19 cellular contexts compared by ENCODE assay signal in the genomic region with DNA sequence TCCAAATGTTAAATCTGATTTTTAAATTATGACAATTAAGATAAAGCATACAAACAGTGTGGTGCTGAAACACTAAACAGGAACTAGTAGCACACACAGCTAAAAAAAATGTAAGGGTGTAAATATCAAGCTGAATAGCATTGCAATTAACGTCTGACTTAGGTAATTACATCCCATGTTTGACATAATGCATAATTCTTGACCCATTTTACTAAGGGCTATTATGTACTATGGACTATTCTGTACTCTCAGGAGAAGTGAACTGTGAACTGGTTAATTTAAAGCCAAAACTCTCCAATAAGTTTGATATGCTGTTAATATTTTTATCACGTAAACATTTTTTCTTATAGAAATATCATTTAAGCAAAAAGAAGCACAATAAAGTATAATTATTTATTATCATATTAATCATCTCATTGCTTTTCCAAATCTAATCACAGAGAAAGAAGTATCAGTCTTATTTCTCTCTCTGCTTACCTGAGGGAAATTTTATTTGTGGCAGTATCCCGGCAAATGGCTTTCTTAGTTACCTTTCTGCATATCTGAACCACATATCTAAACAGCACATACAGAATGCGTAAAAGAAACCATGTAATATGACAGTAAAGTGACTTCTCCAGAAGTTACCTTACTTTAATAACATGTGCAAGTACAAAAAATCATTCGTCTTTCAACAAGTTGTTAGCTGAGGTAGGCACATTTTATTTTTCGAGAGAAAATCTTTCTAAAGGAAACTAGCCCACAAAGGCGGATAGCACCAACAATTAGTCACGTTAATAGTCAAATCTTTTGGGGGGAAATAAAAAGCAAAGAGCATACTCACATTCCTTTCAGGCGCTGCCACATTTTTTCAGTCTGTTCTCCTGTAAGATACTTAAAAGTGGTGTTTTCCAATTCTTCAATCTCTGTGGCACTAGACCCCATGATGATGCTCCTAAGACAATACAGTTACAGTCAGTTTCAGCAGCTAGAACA.
A peak's percentile ranks its signal among the peaks of the same experiment; 100 is the strongest.
DNase-seq lines count a peak whose midpoint lies in the region; ATAC-seq and TF ChIP-seq lines count a peak whose summit lies in the region.
"Had no signal": no experiment of that assay in that cellular context is flagged by ENCODE, and none has a peak within 500 bp of the region (broad histone marks: within the 10 kb centered on the region; RNA-seq: fewer than 3 reads in every experiment).

No MANE protein-coding gene starts in this region.

- no peaks in the 10 kb centered on the region for H3K9me2 ChIP-seq in neural cell (ENCODE audit: insufficient read depth, low read length)

- no peak overlapping the region for H2AFZ ChIP-seq in neural cell (ENCODE audit: low read depth, low read length)

- H3K4me3 Mint-ChIP-seq in brain, result peak overlapping the region in 4 of 5 experiments; percentile 81 to 89 (median 86)
- H3K4me3 Mint-ChIP-seq: activated CD8-positive, alpha-beta T cell treated with anti-CD3 and anti-CD28 coated beads for 36 hours; activated T-cell treated with anti-CD3 and anti-CD28 coated beads, Interleukin-2, amount 50 U/mL, for 24 hours; CD8-positive, alpha-beta T cell; dendritic cell treated with granulocyte-macrophage colony-stimulating factor and Interleukin-4, amounts not matched to agents 40 ng/mL and 50 ng/mL, for 4 days; stimulated activated naive CD8-positive, alpha-beta T cell treated with anti-CD3 and anti-CD28 coated beads, Interleukin-15, amount 100 ng/mL, for 72 hours; T-helper 1 cell treated with Interleukin-12 subunit alpha and Interleukin-12 subunit beta and Interleukin-4 antibody, amounts not matched to agents 30 μg/mL and 1 μg/mL, for 36 hours had no signal

- intact Hi-C loops in thyroid gland (cut with DNase I), result no loop called here

- no peak for TF ChIP-seq EP300 in neural cell (conservative IDR thresholded peaks at IDR 0.05; ENCODE audit: poor library complexity, severe bottlenecking)

- no peaks in the 10 kb centered on the region for H4K20me1 ChIP-seq in BLaER1 treated with 17β-estradiol and CSF1 and Interleukin-3, amounts not matched to agents 10 nM and 100 nM
- H4K20me1 ChIP-seq in neural cell (ENCODE audit: insufficient read depth), result no peaks in the 10 kb centered on the region

- H3K27ac Mint-ChIP-seq in brain, result peak overlapping the region; percentile 89 to 97 (median 91)
- H3K27ac Mint-ChIP-seq: activated CD8-positive, alpha-beta T cell treated with anti-CD3 and anti-CD28 coated beads for 36 hours; activated naive CD4-positive, alpha-beta T cell treated with anti-CD3 and anti-CD28 coated beads, Interleukin-2, amount 50 U/mL, for 72 hours; activated T-cell treated with anti-CD3 and anti-CD28 coated beads, Interleukin-2, amount 50 U/mL, for 24 hours; CD8-positive, alpha-beta T cell; dendritic cell treated with granulocyte-macrophage colony-stimulating factor and Interleukin-4, amounts not matched to agents 40 ng/mL and 50 ng/mL, for 4 days; stimulated activated naive CD8-positive, alpha-beta T cell treated with anti-CD3 and anti-CD28 coated beads, Interleukin-15, amount 100 ng/mL, for 72 hours; T-helper 1 cell treated with Interleukin-12 subunit alpha and Interleukin-12 subunit beta and Interleukin-4 antibody, amounts not matched to agents 30 μg/mL and 1 μg/mL, for 36 hours had no signal

- no peaks in the 10 kb centered on the region for H3F3A ChIP-seq in neural cell (ENCODE audit: insufficient read depth, low read length, poor library complexity, severe bottlenecking)

- DNase-seq in NCI-H1417 treated with DMSO at 0.1 percent for 48 hours (lab: John Stamatoyannopoulos, UW) (peak; percentile 42), thyroid gland (no peak)
- DNase-seq: activated CD8-positive, alpha-beta T cell treated with anti-CD3 and anti-CD28 coated beads for 36 hours; activated T-cell treated with anti-CD3 and anti-CD28 coated beads, Interleukin-2, amount 50 U/mL, for 24 hours; body of pancreas; CD8-positive, alpha-beta T cell; left lung; stimulated activated CD4-positive, alpha-beta T cell treated with anti-CD3 and anti-CD28 coated beads, Interleukin-1b, Interleukin-23, amount 100 ng/mL, for 48 hours; stimulated activated naive CD8-positive, alpha-beta T cell treated with anti-CD3 and anti-CD28 coated beads, Interleukin-15, amount 100 ng/mL, for 72 hours had no signal

- H3K36me3 Mint-ChIP-seq in brain, result no peaks in the 10 kb centered on the region
- H3K36me3 Mint-ChIP-seq: activated naive CD4-positive, alpha-beta T cell treated with anti-CD3 and anti-CD28 coated beads, Interleukin-2, amount 50 U/mL, for 72 hours; CD8-positive, alpha-beta T cell had no signal

- peaks cover 0 to 15% (median 11%) of the 10 kb centered on the region in 10 experiments; a peak in 13 of 20 replicates for H3K4me1 ChIP-seq in BLaER1 treated with 17β-estradiol and CSF1 and Interleukin-3, amounts not matched to agents 10 nM and 100 nM
- peaks cover 0 to 4% of the 10 kb centered on the region in 2 donors for H3K4me1 ChIP-seq in thyroid gland
- H3K4me1 ChIP-seq: body of pancreas, left lung had no signal

- peaks cover 31% of the 10 kb centered on the region for H3K4me1 Mint-ChIP-seq in brain
- H3K4me1 Mint-ChIP-seq: stimulated activated naive CD8-positive, alpha-beta T cell treated with anti-CD3 and anti-CD28 coated beads, Interleukin-15, amount 100 ng/mL, for 72 hours had no signal

- H3K36me3 ChIP-seq in BLaER1 treated with 17β-estradiol and CSF1 and Interleukin-3, amounts not matched to agents 10 nM and 100 nM, result no peaks in the 10 kb centered on the region
- H3K36me3 ChIP-seq in neural cell (ENCODE audit: insufficient read depth, low read length) (no peaks in the 10 kb centered on the region), thyroid gland (no peaks in the 10 kb centered on the region)
- H3K36me3 ChIP-seq: left lung had no signal

- TF ChIP-seq CTCF in brain (conservative IDR thresholded peaks at IDR 0.05) (no peak), neural cell (IDR thresholded peaks at IDR 0.05; ENCODE audit: poor library complexity, severe bottlenecking) (no peak), thyroid gland (IDR thresholded peaks at IDR 0.05) (no peak)

- no peaks in the 10 kb centered on the region for H3K27me3 ChIP-seq in BLaER1 treated with 17β-estradiol and CSF1 and Interleukin-3, amounts not matched to agents 10 nM and 100 nM
- H3K27me3 ChIP-seq in neural cell (ENCODE audit: insufficient read depth, low read depth, low read length), result no peaks in the 10 kb centered on the region
- H3K27me3 ChIP-seq in thyroid gland, result no peaks in the 10 kb centered on the region
- H3K27me3 ChIP-seq: body of pancreas, left lung had no signal

- TF ChIP-seq POLR2A in thyroid gland (IDR thresholded peaks at IDR 0.05), result no peak

- H3K79me2 ChIP-seq in neural cell (replicated peaks; ENCODE audit: insufficient read depth, low read length), result no peaks in the 10 kb centered on the region

- no peak overlapping the region for H3K4me3 ChIP-seq in BLaER1 treated with 17β-estradiol and CSF1 and Interleukin-3, amounts not matched to agents 10 nM and 100 nM
- H3K4me3 ChIP-seq in neural cell (ENCODE audit: low read length) (peak overlapping the region; percentile 34), thyroid gland (replicated peaks in 1 of 3) (no peak overlapping the region)
- H3K4me3 ChIP-seq: body of pancreas, left lung had no signal

- H3K4me2 ChIP-seq in BLaER1 treated with 17β-estradiol and CSF1 and Interleukin-3, amounts not matched to agents 10 nM and 100 nM, result peak overlapping the region in 8 of 11 experiments; percentile 23 to 57 (median 37); a peak in 15 of 22 replicates
- no peak overlapping the region for H3K4me2 ChIP-seq in neural cell (ENCODE audit: low read length)
- H3K4me2 ChIP-seq: KMS-11 had no signal

- 77 to 84% methylated on average over 9 of the region's 9 CpGs for WGBS in thyroid gland, 2 donors

- ATAC-seq in HG03045 (IDR thresholded peaks at IDR 0.05; ENCODE audit: unreplicated experiment) (no peak), HG03439 (IDR thresholded peaks at IDR 0.05; ENCODE audit: unreplicated experiment) (no peak), HG03139 (IDR thresholded peaks at IDR 0.05; ENCODE audit: unreplicated experiment) (no peak)
- ATAC-seq: activated CD8-positive, alpha-beta T cell treated with anti-CD3 and anti-CD28 coated beads for 36 hours; activated naive CD4-positive, alpha-beta T cell treated with anti-CD3 and anti-CD28 coated beads, Interleukin-2, amount 50 U/mL, for 72 hours; body of pancreas; CD8-positive, alpha-beta T cell; left lung; stimulated activated naive CD8-positive, alpha-beta T cell treated with anti-CD3 and anti-CD28 coated beads, Interleukin-15, amount 100 ng/mL, for 72 hours had no signal

- H3K9me3 ChIP-seq in BLaER1 treated with 17β-estradiol and CSF1 and Interleukin-3, amounts not matched to agents 10 nM and 100 nM (replicated peaks in 1 of 11), result no peaks in the 10 kb centered on the region
- H3K9me3 ChIP-seq in neural cell (ENCODE audit: low read length) (no peaks in the 10 kb centered on the region), thyroid gland (no peaks in the 10 kb centered on the region)
- H3K9me3 ChIP-seq: body of pancreas, left lung had no signal

- peaks cover 0 to 13% (median 5%) of the 10 kb centered on the region in 5 experiments for H3K9me3 Mint-ChIP-seq in brain
- H3K9me3 Mint-ChIP-seq: activated CD8-positive, alpha-beta T cell treated with anti-CD3 and anti-CD28 coated beads for 36 hours; activated naive CD4-positive, alpha-beta T cell treated with anti-CD3 and anti-CD28 coated beads, Interleukin-2, amount 50 U/mL, for 72 hours; activated T-cell treated with anti-CD3 and anti-CD28 coated beads, Interleukin-2, amount 50 U/mL, for 24 hours; dendritic cell treated with granulocyte-macrophage colony-stimulating factor and Interleukin-4, amounts not matched to agents 40 ng/mL and 50 ng/mL, for 4 days; stimulated activated naive CD8-positive, alpha-beta T cell treated with anti-CD3 and anti-CD28 coated beads, Interleukin-15, amount 100 ng/mL, for 72 hours; T-helper 1 cell treated with Interleukin-12 subunit alpha and Interleukin-12 subunit beta and Interleukin-4 antibody, amounts not matched to agents 30 μg/mL and 1 μg/mL, for 36 hours had no signal

- TF ChIP-seq RAD21 in neural cell (conservative IDR thresholded peaks at IDR 0.05), result no peak

- no peak overlapping the region for H3K27ac ChIP-seq in BLaER1 treated with 17β-estradiol and CSF1 and Interleukin-3, amounts not matched to agents 10 nM and 100 nM
- H3K27ac ChIP-seq in neural cell (ENCODE audit: low read length) (peak overlapping the region; percentile 44), thyroid gland (peak overlapping the region in 1 of 3 donors; percentile 13)
- H3K27ac ChIP-seq: body of pancreas, KMS-11, left lung had no signal

- H3K27me3 Mint-ChIP-seq in brain, result no peaks in the 10 kb centered on the region
- H3K27me3 Mint-ChIP-seq: dendritic cell treated with granulocyte-macrophage colony-stimulating factor and Interleukin-4, amounts not matched to agents 40 ng/mL and 50 ng/mL, for 4 days; stimulated activated naive CD8-positive, alpha-beta T cell treated with anti-CD3 and anti-CD28 coated beads, Interleukin-15, amount 100 ng/mL, for 72 hours had no signal

- H3K9ac ChIP-seq in BLaER1 treated with 17β-estradiol and CSF1 and Interleukin-3, amounts not matched to agents 10 nM and 100 nM, result no peak overlapping the region
- H3K9ac ChIP-seq in neural cell (ENCODE audit: low read length), result no peak overlapping the region
- H3K9ac ChIP-seq: KMS-11 had no signal

TF ChIP-seq in neural cell, 6 proteins besides CTCF, POLR2A, EP300 and RAD21 (continues in another document):
- no peak for TF ChIP-seq SMC3 (conservative IDR thresholded peaks at IDR 0.05; ENCODE audit: poor library complexity)
- no peak for TF ChIP-seq MXI1 (conservative IDR thresholded peaks at IDR 0.05; ENCODE audit: poor library complexity, severe bottlenecking)
